ENCODE assay signal across 1 cellular context in the genomic region with DNA sequence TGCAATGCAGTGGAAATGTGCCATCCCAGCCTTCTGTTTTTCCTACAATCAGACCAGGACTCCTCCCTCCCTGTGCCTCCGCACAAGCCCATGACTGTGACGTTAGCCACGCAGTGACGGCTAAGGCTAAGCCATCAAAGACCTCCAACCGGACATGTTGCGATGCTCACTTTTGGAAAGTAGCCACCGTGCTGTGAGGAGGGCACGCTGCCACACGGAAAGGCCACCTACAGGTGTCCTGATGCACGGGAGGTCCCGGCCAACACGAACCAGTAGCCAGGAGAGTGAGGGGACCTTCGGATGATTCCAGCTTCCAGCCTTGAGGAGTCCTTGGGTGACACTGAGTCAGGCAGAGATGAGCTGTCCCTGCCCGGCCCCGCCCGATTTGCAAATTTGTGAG.
TF ChIP-seq lines count a peak whose summit lies in the region.

No MANE protein-coding gene starts in this region.

TF ChIP-seq in H1, 55 proteins besides CTCF, POLR2A, EP300 and RAD21 (continued from another document):
- TF ChIP-seq JUN (IDR thresholded peaks at IDR 0.05; ENCODE audit: low read depth, low read length) (no peak), RFX5 (IDR thresholded peaks at IDR 0.05; ENCODE audit: borderline replicate concordance, low read depth, low read length) (no peak), GTF2F1 (IDR thresholded peaks at IDR 0.05; ENCODE audit: borderline replicate concordance, low read depth, low read length) (no peak), CREB1 (IDR thresholded peaks at IDR 0.05) (no peak), TAF7 (optimal IDR thresholded peaks at IDR 0.05; ENCODE audit: borderline replicate concordance, low read depth, low read length) (no peak), SP4 (IDR thresholded peaks at IDR 0.05; ENCODE audit: low read length) (no peak), KDM1A (IDR thresholded peaks at IDR 0.05; ENCODE audit: borderline replicate concordance, low read length) (no peak), ATF3 (IDR thresholded peaks at IDR 0.05; ENCODE audit: insufficient read depth, low read depth, low read length) (no peak), KDM4A (IDR thresholded peaks at IDR 0.05; ENCODE audit: low read depth, low read length, severe bottlenecking) (no peak), TEAD4 (IDR thresholded peaks at IDR 0.05; ENCODE audit: low read depth, low read length) (no peak), SAP30 (IDR thresholded peaks at IDR 0.05; ENCODE audit: insufficient read depth, insufficient replicate concordance, low read length) (no peak), RXRA (IDR thresholded peaks at IDR 0.05; ENCODE audit: insufficient read depth, low read depth, low read length) (no peak), CBX8 (IDR thresholded peaks at IDR 0.05; ENCODE audit: borderline replicate concordance, low read depth, low read length) (no peak)
- TF ChIP-seq, protein P1, sequence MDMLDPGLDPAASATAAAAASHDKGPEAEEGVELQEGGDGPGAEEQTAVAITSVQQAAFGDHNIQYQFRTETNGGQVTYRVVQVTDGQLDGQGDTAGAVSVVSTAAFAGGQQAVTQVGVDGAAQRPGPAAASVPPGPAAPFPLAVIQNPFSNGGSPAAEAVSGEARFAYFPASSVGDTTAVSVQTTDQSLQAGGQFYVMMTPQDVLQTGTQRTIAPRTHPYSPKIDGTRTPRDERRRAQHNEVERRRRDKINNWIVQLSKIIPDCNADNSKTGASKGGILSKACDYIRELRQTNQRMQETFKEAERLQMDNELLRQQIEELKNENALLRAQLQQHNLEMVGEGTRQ (IDR thresholded peaks at IDR 0.05; ENCODE audit: low read length) = no peak
TF ChIP-seq in H1: peak in this region for 0.
